In the genomic region with DNA sequence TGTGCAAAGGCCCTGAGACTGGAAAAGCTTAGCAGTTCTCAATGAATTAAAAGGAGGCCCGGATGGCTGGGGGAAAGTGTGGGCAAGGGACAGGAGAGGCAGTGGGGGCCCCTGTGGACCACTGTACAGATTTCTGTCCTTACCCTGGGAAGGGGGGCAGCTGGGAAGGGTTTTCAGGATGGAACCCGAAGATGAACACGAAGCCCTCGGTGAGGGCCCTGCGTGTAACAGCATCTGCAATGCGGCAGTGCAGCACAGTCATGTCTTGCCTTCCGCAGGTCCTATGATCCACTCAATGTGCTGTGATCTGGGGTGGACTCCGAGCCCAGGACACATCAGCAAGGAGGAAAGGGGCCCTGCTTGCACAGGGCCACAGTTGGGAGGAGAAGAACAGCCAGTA, we compare ENCODE assay signal across 1 cellular context.
TF ChIP-seq lines count a peak whose summit lies in the region.

No MANE protein-coding gene starts in this region.

TF ChIP-seq in IMR-90, 13 proteins besides CTCF, POLR2A, EP300 and RAD21:
- TF ChIP-seq, protein P1, sequence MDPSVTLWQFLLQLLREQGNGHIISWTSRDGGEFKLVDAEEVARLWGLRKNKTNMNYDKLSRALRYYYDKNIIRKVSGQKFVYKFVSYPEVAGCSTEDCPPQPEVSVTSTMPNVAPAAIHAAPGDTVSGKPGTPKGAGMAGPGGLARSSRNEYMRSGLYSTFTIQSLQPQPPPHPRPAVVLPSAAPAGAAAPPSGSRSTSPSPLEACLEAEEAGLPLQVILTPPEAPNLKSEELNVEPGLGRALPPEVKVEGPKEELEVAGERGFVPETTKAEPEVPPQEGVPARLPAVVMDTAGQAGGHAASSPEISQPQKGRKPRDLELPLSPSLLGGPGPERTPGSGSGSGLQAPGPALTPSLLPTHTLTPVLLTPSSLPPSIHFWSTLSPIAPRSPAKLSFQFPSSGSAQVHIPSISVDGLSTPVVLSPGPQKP (IDR thresholded peaks at IDR 0.05; ENCODE audit: borderline replicate concordance, low read depth, low read length), result no peak
- TF ChIP-seq BHLHE40 (IDR thresholded peaks at IDR 0.05; ENCODE audit: low read depth, low read length) (no peak), RFX5 (IDR thresholded peaks at IDR 0.05; ENCODE audit: low read depth, low read length) (no peak), FOS (IDR thresholded peaks at IDR 0.05; ENCODE audit: low read depth, low read length) (no peak), NFE2L2 (IDR thresholded peaks at IDR 0.05; ENCODE audit: low read depth, low read length) (no peak), CEBPB (IDR thresholded peaks at IDR 0.05; ENCODE audit: low read depth, low read length) (no peak), MXI1 (IDR thresholded peaks at IDR 0.05; ENCODE audit: borderline replicate concordance, low read depth, low read length) (no peak), CHD1 (IDR thresholded peaks at IDR 0.05; ENCODE audit: low read depth, low read length) (no peak), RCOR1 (IDR thresholded peaks at IDR 0.05; ENCODE audit: insufficient replicate concordance, low read length) (no peak), SMC3 (IDR thresholded peaks at IDR 0.05; ENCODE audit: low read depth, low read length) (no peak), MAFK (IDR thresholded peaks at IDR 0.05; ENCODE audit: low read depth, low read length) (no peak), MAZ (IDR thresholded peaks at IDR 0.05; ENCODE audit: borderline replicate concordance, low read depth, low read length) (no peak)
- TF ChIP-seq, protein P2, sequence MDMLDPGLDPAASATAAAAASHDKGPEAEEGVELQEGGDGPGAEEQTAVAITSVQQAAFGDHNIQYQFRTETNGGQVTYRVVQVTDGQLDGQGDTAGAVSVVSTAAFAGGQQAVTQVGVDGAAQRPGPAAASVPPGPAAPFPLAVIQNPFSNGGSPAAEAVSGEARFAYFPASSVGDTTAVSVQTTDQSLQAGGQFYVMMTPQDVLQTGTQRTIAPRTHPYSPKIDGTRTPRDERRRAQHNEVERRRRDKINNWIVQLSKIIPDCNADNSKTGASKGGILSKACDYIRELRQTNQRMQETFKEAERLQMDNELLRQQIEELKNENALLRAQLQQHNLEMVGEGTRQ (IDR thresholded peaks at IDR 0.05; ENCODE audit: low read depth, low read length), result no peak
TF ChIP-seq in IMR-90: peak in this region for 0.
